ENCODE assay signal across 23 cellular contexts in genomic region chr18:3107740-3108151, GRCh38.
"Had no signal": no experiment of that assay in that cellular context is flagged by ENCODE, and none has a peak within 500 bp of the region (broad histone marks: within the 10 kb centered on the region; RNA-seq: fewer than 3 reads in every experiment).

No MANE protein-coding gene starts in this region.

- H3K36me3 ChIP-seq: pancreas, thoracic aorta, upper lobe of left lung had no signal

- H3K4me3 Mint-ChIP-seq: activated CD4-positive, alpha-beta T cell treated with anti-CD3 and anti-CD28 coated beads for 36 hours; activated naive CD8-positive, alpha-beta T cell treated with anti-CD3 and anti-CD28 coated beads for 36 hours; activated T-cell treated with anti-CD3 and anti-CD28 coated beads, Interleukin-2, amount 50 U/mL, for 4 hours; central memory CD8-positive, alpha-beta T cell; endodermal cell; nephron; WTC11 had no signal

- H3K4me1 Mint-ChIP-seq: activated CD4-positive, alpha-beta T cell treated with anti-CD3 and anti-CD28 coated beads for 36 hours; central memory CD8-positive, alpha-beta T cell; WTC11 had no signal

- H3K27me3 ChIP-seq: dorsolateral prefrontal cortex, pancreas, right atrium auricular region, upper lobe of left lung had no signal

- ATAC-seq: activated CD4-positive, alpha-beta T cell treated with anti-CD3 and anti-CD28 coated beads for 36 hours; activated T-cell treated with anti-CD3 and anti-CD28 coated beads, Interleukin-2, amount 50 U/mL, for 4 hours; left ventricle myocardium superior; pancreas; psoas muscle; WTC11 had no signal

- DNase-seq: activated CD4-positive, alpha-beta T cell treated with anti-CD3 and anti-CD28 coated beads for 36 hours; activated CD4-positive, alpha-beta T cell treated with anti-CD3 and anti-CD28 coated beads, Interleukin-2, amount 50 U/mL, for 4 hours; activated CD8-positive, alpha-beta memory T cell treated with anti-CD3 and anti-CD28 coated beads for 24 hours; activated CD8-positive, alpha-beta memory T cell treated with anti-CD3 and anti-CD28 coated beads, Interleukin-2, amount 50 U/mL, for 4 hours; activated naive CD4-positive, alpha-beta T cell treated with Interleukin-2 at 50 U/mL for 16 hours; activated naive CD8-positive, alpha-beta T cell treated with anti-CD3 and anti-CD28 coated beads for 36 hours; activated T-cell treated with anti-CD3 and anti-CD28 coated beads, Interleukin-2, amount 50 U/mL, for 4 hours; dorsolateral prefrontal cortex; endodermal cell; left ventricle myocardium superior; mammary epithelial cell; midbrain; pancreas; psoas muscle; stimulated activated CD4-positive, alpha-beta T cell treated with anti-CD3 and anti-CD28 coated beads, Interleukin-4, amount 100 ng/mL, for 24 hours; stimulated activated naive CD4-positive, alpha-beta T cell treated with Interleukin-2 at 50 U/mL for 16 hours; T-helper 9 cell; upper lobe of left lung had no signal

- H3K27me3 Mint-ChIP-seq: activated CD4-positive, alpha-beta T cell treated with anti-CD3 and anti-CD28 coated beads for 36 hours; activated naive CD8-positive, alpha-beta T cell treated with anti-CD3 and anti-CD28 coated beads for 36 hours; central memory CD8-positive, alpha-beta T cell had no signal

- H3K27ac ChIP-seq: dorsolateral prefrontal cortex, pancreas, psoas muscle, right atrium auricular region, thoracic aorta, upper lobe of left lung had no signal

- H3K27ac Mint-ChIP-seq: activated CD4-positive, alpha-beta T cell treated with anti-CD3 and anti-CD28 coated beads for 36 hours; activated naive CD8-positive, alpha-beta T cell treated with anti-CD3 and anti-CD28 coated beads for 36 hours; endodermal cell; WTC11 had no signal

- H3K36me3 Mint-ChIP-seq: activated naive CD8-positive, alpha-beta T cell treated with anti-CD3 and anti-CD28 coated beads for 36 hours; WTC11 had no signal

- H3K4me3 ChIP-seq: dorsolateral prefrontal cortex, pancreas, psoas muscle, right atrium auricular region, thoracic aorta, upper lobe of left lung had no signal

- H3K9me3 Mint-ChIP-seq: activated naive CD8-positive, alpha-beta T cell treated with anti-CD3 and anti-CD28 coated beads for 36 hours; activated T-cell treated with anti-CD3 and anti-CD28 coated beads, Interleukin-2, amount 50 U/mL, for 4 hours; central memory CD8-positive, alpha-beta T cell; endodermal cell; nephron; WTC11 had no signal

- H3K9me3 ChIP-seq: pancreas, psoas muscle, right atrium auricular region, thoracic aorta, upper lobe of left lung had no signal

- H3K4me1 ChIP-seq: psoas muscle, right atrium auricular region had no signal
